27 cellular contexts compared by ENCODE assay signal in genomic region chr5:143596824-143597223, GRCh38.
"Had no signal": no experiment of that assay in that cellular context is flagged by ENCODE, and none has a peak within 500 bp of the region (broad histone marks: within the 10 kb centered on the region; RNA-seq: fewer than 3 reads in every experiment).

No MANE protein-coding gene starts in this region.

- H3K9me3 ChIP-seq: ascending aorta, body of pancreas, Peyer's patch had no signal

- H3K36me3 Mint-ChIP-seq: activated naive CD4-positive, alpha-beta T cell treated with anti-CD3 and anti-CD28 coated beads, Interleukin-2, amount 50 U/mL, for 24 hours; T-cell had no signal

- DNase-seq: activated B cell treated with CpG ODN at 0.5 μM for 24 hours; activated CD4-positive, alpha-beta T cell treated with anti-CD3 and anti-CD28 coated beads for 1 hour; activated CD4-positive, alpha-beta T cell treated with anti-CD3 and anti-CD28 coated beads, Interleukin-2, amount 10 ng/mL, durations not matched to agents 24 days and 14 days; activated CD4-positive, alpha-beta T cell treated with anti-CD3 and anti-CD28 coated beads, Interleukin-2, amount 50 U/mL, for 48 hours; activated CD8-positive, alpha-beta memory T cell treated with anti-CD3 and anti-CD28 coated beads, Interleukin-2, amount 10 ng/mL, durations not matched to agents 7 days and 5 days; activated effector memory CD4-positive, alpha-beta T cell treated with Interleukin-2 at 50 U/mL for 16 hours; activated naive CD4-positive, alpha-beta T cell; activated T-cell treated with anti-CD3 and anti-CD28 coated beads, Interleukin-2, amount 50 U/mL, for 24 hours; KG1; NCI-H1092; NCI-H1417; NCI-H2029; NCI-H2107; NCI-H2171 treated with DMSO at 0.1 percent for 48 hours; NCI-H526 treated with DMSO at 0.1 percent for 48 hours; NCI-H82; SIG-M5; T-cell; T-helper 2 cell; T1000 had no signal

- ATAC-seq: activated CD8-positive, alpha-beta memory T cell treated with anti-CD3 and anti-CD28 coated beads, Interleukin-2, amount 10 ng/mL, durations not matched to agents 7 days and 5 days; T-cell had no signal

- H3K4me3 ChIP-seq: ascending aorta, body of pancreas, Peyer's patch, SK-N-MC had no signal

- H3K27me3 Mint-ChIP-seq: activated B cell treated with CpG ODN at 0.5 μM for 24 hours; activated CD4-positive, alpha-beta T cell treated with anti-CD3 and anti-CD28 coated beads, Interleukin-2, amount 10 ng/mL, durations not matched to agents 24 days and 14 days; activated CD8-positive, alpha-beta memory T cell treated with anti-CD3 and anti-CD28 coated beads, Interleukin-2, amount 10 ng/mL, durations not matched to agents 7 days and 5 days; activated T-cell treated with anti-CD3 and anti-CD28 coated beads, Interleukin-2, amount 50 U/mL, for 24 hours; central memory CD8-positive, alpha-beta T cell; T-cell had no signal

- H3K4me3 Mint-ChIP-seq: activated B cell treated with CpG ODN at 0.5 μM for 24 hours; activated CD4-positive, alpha-beta T cell treated with anti-CD3 and anti-CD28 coated beads, Interleukin-2, amount 10 ng/mL, durations not matched to agents 24 days and 14 days; activated CD8-positive, alpha-beta memory T cell treated with anti-CD3 and anti-CD28 coated beads, Interleukin-2, amount 10 ng/mL, durations not matched to agents 7 days and 5 days; activated naive CD4-positive, alpha-beta T cell treated with anti-CD3 and anti-CD28 coated beads, Interleukin-2, amount 50 U/mL, for 24 hours; activated T-cell treated with anti-CD3 and anti-CD28 coated beads, Interleukin-2, amount 50 U/mL, for 24 hours; activated T-helper 1 cell treated with anti-CD3 and anti-CD28 coated beads, Interleukin-12 subunit alpha, Interleukin-12 subunit beta, Interleukin-2, Interleukin-4 antibody, amounts not matched to agents 30 ng/mL and 10 ng/mL and 1 ng/mL, durations not matched to agents 14 hours and 24 hours and 36 hours; central memory CD8-positive, alpha-beta T cell; T-cell had no signal

- H3K4me1 ChIP-seq: ascending aorta had no signal

- H3K27ac ChIP-seq: ascending aorta, SK-N-MC had no signal

- H3K9me3 Mint-ChIP-seq: activated naive CD4-positive, alpha-beta T cell treated with anti-CD3 and anti-CD28 coated beads, Interleukin-2, amount 50 U/mL, for 24 hours; activated T-cell treated with anti-CD3 and anti-CD28 coated beads, Interleukin-2, amount 50 U/mL, for 24 hours; central memory CD8-positive, alpha-beta T cell had no signal

- H3K4me1 Mint-ChIP-seq: activated naive CD4-positive, alpha-beta T cell treated with anti-CD3 and anti-CD28 coated beads, Interleukin-2, amount 50 U/mL, for 24 hours had no signal

- H3K27ac Mint-ChIP-seq: activated B cell treated with CpG ODN at 0.5 μM for 24 hours; activated CD4-positive, alpha-beta T cell treated with anti-CD3 and anti-CD28 coated beads, Interleukin-2, amount 10 ng/mL, durations not matched to agents 24 days and 14 days; activated CD8-positive, alpha-beta memory T cell treated with anti-CD3 and anti-CD28 coated beads, Interleukin-2, amount 10 ng/mL, durations not matched to agents 7 days and 5 days; activated naive CD4-positive, alpha-beta T cell treated with anti-CD3 and anti-CD28 coated beads, Interleukin-2, amount 50 U/mL, for 24 hours; activated T-cell treated with anti-CD3 and anti-CD28 coated beads, Interleukin-2, amount 50 U/mL, for 24 hours; activated T-helper 1 cell treated with anti-CD3 and anti-CD28 coated beads, Interleukin-12 subunit alpha, Interleukin-12 subunit beta, Interleukin-2, Interleukin-4 antibody, amounts not matched to agents 30 ng/mL and 10 ng/mL and 1 ng/mL, durations not matched to agents 14 hours and 24 hours and 36 hours; T-cell had no signal

- H3K36me3 ChIP-seq: ascending aorta, Peyer's patch had no signal

- H3K27me3 ChIP-seq: ascending aorta, body of pancreas, Peyer's patch had no signal
